22 cellular contexts compared by ENCODE assay signal in the genomic region with DNA sequence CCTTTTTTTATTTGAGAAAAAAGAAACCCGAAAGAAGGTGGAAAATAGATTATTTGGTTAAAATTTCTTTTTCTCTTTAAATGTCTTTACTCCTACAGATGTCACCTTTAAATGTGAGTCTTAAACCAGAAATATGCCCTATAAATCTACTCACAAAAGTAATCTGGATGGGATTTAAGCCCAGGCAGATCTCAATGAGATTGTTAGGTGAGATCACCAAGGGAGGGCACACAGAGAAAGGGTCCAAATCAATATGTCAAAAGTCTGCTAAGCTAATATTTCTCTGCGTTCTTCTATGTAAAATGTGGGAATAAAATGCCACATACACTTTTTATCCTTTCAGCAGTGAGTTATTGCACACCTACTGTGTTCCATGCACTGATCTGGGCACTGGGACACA. TPM values are rescaled to one million over a fixed set of nuclear protein-coding genes. Genes with fewer than 3 reads are reported as not detected.
DNase-seq lines count a peak whose midpoint lies in the region; ATAC-seq and TF ChIP-seq lines count a peak whose summit lies in the region.
"Had no signal": no experiment of that assay in that cellular context is flagged by ENCODE, and none has a peak within 500 bp of the region (broad histone marks: within the 10 kb centered on the region; RNA-seq: fewer than 3 reads in every experiment).

No MANE protein-coding gene starts in this region.

- H3K4me3 Mint-ChIP-seq in progenitor cell of endocrine pancreas (ENCODE audit: low read depth): no peak overlapping the region
- H3K4me3 Mint-ChIP-seq: CD14-positive monocyte; CD4-positive, alpha-beta T cell; CD8-positive, alpha-beta memory T cell; GM23338; H9 had no signal

- peaks cover 1% of the 10 kb centered on the region for H3K9me3 Mint-ChIP-seq in progenitor cell of endocrine pancreas (ENCODE audit: low read depth)
- H3K9me3 Mint-ChIP-seq: CD14-positive monocyte; CD4-positive, alpha-beta T cell; GM23338 had no signal

- peaks cover 7% of the 10 kb centered on the region for H3K36me3 Mint-ChIP-seq in progenitor cell of endocrine pancreas (ENCODE audit: insufficient read depth)
- H3K36me3 Mint-ChIP-seq: CD14-positive monocyte; CD8-positive, alpha-beta memory T cell had no signal

- ATAC-seq in left lobe of liver (peak; percentile 54), Right ventricle myocardium inferior (no peak)
- ATAC-seq: A549, HCT116 had no signal

- DNase-seq in WERI-Rb-1: no peak
- no peak for DNase-seq in left lobe of liver (ENCODE audit: low spot score)
- no peak for DNase-seq in progenitor cell of endocrine pancreas (ENCODE audit: low spot score, unreplicated experiment)
- no peak for DNase-seq in KBM-7
- DNase-seq in caudate nucleus (lab: John Stamatoyannopoulos, UW): no peak
- DNase-seq in Right ventricle myocardium inferior (ENCODE audit: missing footprints): no peak
- DNase-seq: 8988T; ACHN; AML-193; BE2C; CD4-positive, alpha-beta T cell; CD8-positive, alpha-beta memory T cell; DMS53; DMS79 treated with DMSO at 0.1 percent for 48 hours; GF-D8; H9 had no signal

- H3K27ac ChIP-seq in WERI-Rb-1 (peak overlapping the region; percentile 3; the same call in 1 of the 2 replicates), cingulate gyrus (ENCODE audit: low read depth, low read length) (peak overlapping the region; percentile 11), caudate nucleus (ENCODE audit: low read depth, low read length) (no peak overlapping the region)
- H3K27ac ChIP-seq: A549; BLaER1 treated with 17β-estradiol and CSF1 and Interleukin-3, amounts not matched to agents 10 nM and 100 nM had no signal

- no peaks in the 10 kb centered on the region for H3K27me3 ChIP-seq in WERI-Rb-1 (ENCODE audit: insufficient read depth, low read depth, severe bottlenecking)
- H3K27me3 ChIP-seq: BE2C; BLaER1 treated with 17β-estradiol and CSF1 and Interleukin-3, amounts not matched to agents 10 nM and 100 nM had no signal

- H3K9me3 ChIP-seq in WERI-Rb-1 (ENCODE audit: severe bottlenecking): no peaks in the 10 kb centered on the region
- H3K9me3 ChIP-seq: A549; BE2C; BLaER1 treated with 17β-estradiol and CSF1 and Interleukin-3, amounts not matched to agents 10 nM and 100 nM had no signal

- H3K27me3 Mint-ChIP-seq in progenitor cell of endocrine pancreas: no peaks in the 10 kb centered on the region

- peaks cover 46% of the 10 kb centered on the region for H3K4me1 Mint-ChIP-seq in progenitor cell of endocrine pancreas (ENCODE audit: low read depth)
- H3K4me1 Mint-ChIP-seq: CD14-positive monocyte; CD8-positive, alpha-beta memory T cell had no signal

- TF ChIP-seq CTCF in WERI-Rb-1 (IDR thresholded peaks at IDR 0.05; ENCODE audit: low read depth, low read length) (no peak), progenitor cell of endocrine pancreas (IDR thresholded peaks at IDR 0.05; ENCODE audit: unreplicated experiment) (no peak)

- peak overlapping the region; percentile 23 for H3K27ac Mint-ChIP-seq in progenitor cell of endocrine pancreas
- H3K27ac Mint-ChIP-seq: CD14-positive monocyte; CD4-positive, alpha-beta T cell; CD8-positive, alpha-beta memory T cell; GM23338; H9 had no signal

- intact Hi-C loops in Right ventricle myocardium inferior (cut with DNase I): no loop called here

- no peak overlapping the region for H3K4me3 ChIP-seq in WERI-Rb-1 (ENCODE audit: low read depth, low read length)
- H3K4me3 ChIP-seq: A549; BLaER1 treated with 17β-estradiol and CSF1 and Interleukin-3, amounts not matched to agents 10 nM and 100 nM; GM23338 had no signal

- peaks cover 8% of the 10 kb centered on the region for H3K36me3 ChIP-seq in WERI-Rb-1
- H3K36me3 ChIP-seq: BE2C; BLaER1 treated with 17β-estradiol and CSF1 and Interleukin-3, amounts not matched to agents 10 nM and 100 nM had no signal

- in situ Hi-C loops in KBM-7 (cut with MboI; ENCODE audit: low pct_unique_long_range_greater_than_20kb, low sequenced_read_pairs): no loop called here

RNA-seq across cellular contexts. Expression of a gene that starts 32.9 kb away (rescaled TPM):
- total RNA-seq in left lobe of liver: 8.5 TPM
- 177 and 187 TPM in 2 replicates for total RNA-seq in progenitor cell of endocrine pancreas
- 9.9 TPM for total RNA-seq in Right ventricle myocardium inferior

Comparison
In these comparisons a context has a peak if more than half of its experiments do, and no peak if none do; other contexts are left out.
1. RNA of a gene that starts 32.9 kb away (total RNA-seq): 177 to 187 TPM in progenitor cell of endocrine pancreas; 9.9 TPM in Right ventricle myocardium inferior (single experiment) and 8.5 TPM in left lobe of liver (single experiment); every median in the first group is over 10 times any median in the second.